ENCODE assay signal across 10 cellular contexts in the genomic region with DNA sequence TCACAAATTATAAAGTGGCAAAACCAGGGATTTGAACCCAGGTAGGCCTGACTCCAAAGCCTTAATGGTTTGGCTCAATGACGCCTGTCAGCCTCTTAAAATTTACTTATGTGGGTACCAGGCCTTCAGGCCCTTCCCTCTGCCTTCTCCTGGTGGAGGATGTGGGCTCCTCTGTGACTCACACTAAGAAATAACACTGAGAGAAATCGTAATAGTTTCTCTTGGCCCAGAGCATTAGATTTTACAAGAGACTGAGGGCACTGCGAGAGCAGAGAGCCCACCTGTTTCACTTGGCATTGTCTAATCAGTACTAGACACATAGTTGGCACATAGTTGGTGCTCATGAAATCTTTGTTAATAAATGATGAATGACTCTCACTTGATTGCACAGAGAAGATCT.
DNase-seq lines count a peak whose midpoint lies in the region; ATAC-seq and TF ChIP-seq lines count a peak whose summit lies in the region.
"Had no signal": no experiment of that assay in that cellular context is flagged by ENCODE, and none has a peak within 500 bp of the region (broad histone marks: within the 10 kb centered on the region; RNA-seq: fewer than 3 reads in every experiment).

No MANE protein-coding gene starts in this region.

- no peak for ATAC-seq in GM21447 (IDR thresholded peaks at IDR 0.05; ENCODE audit: unreplicated experiment)
- ATAC-seq in HG03432 (IDR thresholded peaks at IDR 0.05; ENCODE audit: unreplicated experiment), result no peak

- H3K4me3 ChIP-seq in coronary artery, result no peak overlapping the region

- TF ChIP-seq CTCF in coronary artery (IDR thresholded peaks at IDR 0.05), result no peak

- H3K27me3 Mint-ChIP-seq in activated T-cell treated with anti-CD3 and anti-CD28 coated beads, Interleukin-2, amount 50 U/mL, for 24 hours, result no peaks in the 10 kb centered on the region
- H3K27me3 Mint-ChIP-seq in stimulated activated naive CD8-positive, alpha-beta T cell treated with anti-CD3 and anti-CD28 coated beads, Interleukin-15, Interleukin-2, amounts not matched to agents 100 ng/mL and 50 ng/mL, for 24 hours, result no peaks in the 10 kb centered on the region

- H3K27ac Mint-ChIP-seq in activated T-cell treated with anti-CD3 and anti-CD28 coated beads, Interleukin-2, amount 50 U/mL, for 24 hours, result peak overlapping the region; percentile 48
- H3K27ac Mint-ChIP-seq in stimulated activated naive CD8-positive, alpha-beta T cell treated with anti-CD3 and anti-CD28 coated beads, Interleukin-15, Interleukin-2, amounts not matched to agents 100 ng/mL and 50 ng/mL, for 24 hours, result peak overlapping the region; percentile 46

- no peak overlapping the region for H3K27ac ChIP-seq in coronary artery

- H3K4me1 Mint-ChIP-seq in activated T-cell treated with anti-CD3 and anti-CD28 coated beads, Interleukin-2, amount 50 U/mL, for 24 hours (ENCODE audit: low read depth), result peaks cover 75% of the 10 kb centered on the region
- H3K4me1 Mint-ChIP-seq in stimulated activated naive CD8-positive, alpha-beta T cell treated with anti-CD3 and anti-CD28 coated beads, Interleukin-15, Interleukin-2, amounts not matched to agents 100 ng/mL and 50 ng/mL, for 24 hours (ENCODE audit: low read depth), result peaks cover 76% of the 10 kb centered on the region

- H3K9me3 Mint-ChIP-seq in activated T-cell treated with anti-CD3 and anti-CD28 coated beads, Interleukin-2, amount 50 U/mL, for 24 hours, result no peaks in the 10 kb centered on the region
- no peaks in the 10 kb centered on the region for H3K9me3 Mint-ChIP-seq in stimulated activated naive CD8-positive, alpha-beta T cell treated with anti-CD3 and anti-CD28 coated beads, Interleukin-15, Interleukin-2, amounts not matched to agents 100 ng/mL and 50 ng/mL, for 24 hours

- no peaks in the 10 kb centered on the region for H3K36me3 Mint-ChIP-seq in activated T-cell treated with anti-CD3 and anti-CD28 coated beads, Interleukin-2, amount 50 U/mL, for 24 hours (ENCODE audit: low read depth)
- no peaks in the 10 kb centered on the region for H3K36me3 Mint-ChIP-seq in stimulated activated naive CD8-positive, alpha-beta T cell treated with anti-CD3 and anti-CD28 coated beads, Interleukin-15, Interleukin-2, amounts not matched to agents 100 ng/mL and 50 ng/mL, for 24 hours (ENCODE audit: low read depth)

- no peak overlapping the region for H3K4me3 Mint-ChIP-seq in activated T-cell treated with anti-CD3 and anti-CD28 coated beads, Interleukin-2, amount 50 U/mL, for 24 hours
- no peak overlapping the region for H3K4me3 Mint-ChIP-seq in stimulated activated naive CD8-positive, alpha-beta T cell treated with anti-CD3 and anti-CD28 coated beads, Interleukin-15, Interleukin-2, amounts not matched to agents 100 ng/mL and 50 ng/mL, for 24 hours

- DNase-seq in activated T-cell treated with anti-CD3 and anti-CD28 coated beads for 4 hours (peak; percentile 13), fibroblast of peridontal ligament (ENCODE audit: extremely low read depth) (peak; percentile 31), coronary artery (ENCODE audit: low spot score) (no peak)
- DNase-seq in activated T-cell treated with anti-CD3 and anti-CD28 coated beads, Interleukin-2, amount 50 U/mL, for 1 hour, result no peak
- DNase-seq in activated T-cell treated with anti-CD3 and anti-CD28 coated beads, Interleukin-2, amount 50 U/mL, for 24 hours, result peak; percentile 44
- DNase-seq: ACHN, GDM1 had no signal

Comparison
In these comparisons a context has a peak if more than half of its experiments do, and no peak if none do; other contexts are left out.
1. DNase-seq: peak in activated T-cell treated with anti-CD3 and anti-CD28 coated beads for 4 hours (single experiment), activated T-cell treated with anti-CD3 and anti-CD28 coated beads, Interleukin-2, amount 50 U/mL, for 24 hours (single experiment) and fibroblast of peridontal ligament (single experiment); none in activated T-cell treated with anti-CD3 and anti-CD28 coated beads, Interleukin-2, amount 50 U/mL, for 1 hour (single experiment) and coronary artery (single experiment).